Comparison of ENCODE assay signal across 12 cellular contexts in genomic region chrX:149531599-149531998, GRCh38. TPM values are rescaled to one million over a fixed set of nuclear protein-coding genes. Genes with fewer than 3 reads are reported as not detected.
DNase-seq lines count a peak whose midpoint lies in the region; ATAC-seq and TF ChIP-seq lines count a peak whose summit lies in the region.
"Had no signal": no experiment of that assay in that cellular context is flagged by ENCODE, and none has a peak within 500 bp of the region (broad histone marks: within the 10 kb centered on the region; RNA-seq: fewer than 3 reads in every experiment).

No MANE protein-coding gene starts in this region.

- H3K27ac ChIP-seq in OCI-LY3 (ENCODE audit: low read length), result peak overlapping the region; percentile 93
- H3K27ac ChIP-seq in effector memory CD4-positive, alpha-beta T cell (ENCODE audit: insufficient read depth, low read length, poor library complexity, severe bottlenecking), result no peak overlapping the region
- no peak overlapping the region for H3K27ac ChIP-seq in body of pancreas

- no peaks in the 10 kb centered on the region for H3K9me3 ChIP-seq in OCI-LY3 (ENCODE audit: insufficient read depth, low read length)
- H3K9me3 ChIP-seq in effector memory CD4-positive, alpha-beta T cell (ENCODE audit: control insufficient read depth, low read length), result no peaks in the 10 kb centered on the region
- no peaks in the 10 kb centered on the region for H3K9me3 ChIP-seq in body of pancreas

- H3K36me3 ChIP-seq in OCI-LY3 (replicated peaks; ENCODE audit: low read depth, low read length) (peaks cover 13% of the 10 kb centered on the region), body of pancreas (replicated peaks in 1 of 2; ENCODE audit: insufficient read depth in 1 of 2, low read depth in 2 of 2) (no peaks in the 10 kb centered on the region)
- H3K36me3 ChIP-seq in effector memory CD4-positive, alpha-beta T cell (ENCODE audit: control insufficient read depth, insufficient read depth, low read length), result no peaks in the 10 kb centered on the region

- no peak overlapping the region for H3K4me3 Mint-ChIP-seq in effector memory CD8-positive, alpha-beta T cell

- no peaks in the 10 kb centered on the region for H3K9me3 Mint-ChIP-seq in effector memory CD8-positive, alpha-beta T cell

- TF ChIP-seq CTCF in OCI-LY3 (IDR thresholded peaks at IDR 0.05; ENCODE audit: low read depth, low read length) (peak; percentile 11; the same call in 1 of the 2 replicates), body of pancreas (IDR thresholded peaks at IDR 0.05) (no peak)

- H3K9ac ChIP-seq in OCI-LY3 (ENCODE audit: low read length), result peak overlapping the region; percentile 59; the same call in 1 of the 2 replicates

- H3K4me1 ChIP-seq in OCI-LY3 (ENCODE audit: low read length) (peaks cover 35% of the 10 kb centered on the region), body of pancreas (no peaks in the 10 kb centered on the region)
- H3K4me1 ChIP-seq in effector memory CD4-positive, alpha-beta T cell (ENCODE audit: control insufficient read depth, insufficient read depth, low read length, poor library complexity, severe bottlenecking), result no peaks in the 10 kb centered on the region

- intact Hi-C loops in body of pancreas (cut with DNase I), result no loop called here

- no peaks in the 10 kb centered on the region for H3K79me2 ChIP-seq in OCI-LY3 (ENCODE audit: low read length)

- H4K20me1 ChIP-seq in OCI-LY3 (ENCODE audit: insufficient read depth, low read length), result no peaks in the 10 kb centered on the region

- peak overlapping the region in 1 of 2 donors; percentile 84 for H3K27ac Mint-ChIP-seq in effector memory CD8-positive, alpha-beta T cell

- H3K27me3 ChIP-seq in OCI-LY3 (ENCODE audit: low read depth, low read length) (no peaks in the 10 kb centered on the region), body of pancreas (no peaks in the 10 kb centered on the region)
- no peaks in the 10 kb centered on the region for H3K27me3 ChIP-seq in effector memory CD4-positive, alpha-beta T cell (replicated peaks; ENCODE audit: control insufficient read depth, insufficient read depth, low read length, poor library complexity, severe bottlenecking)

- no peak overlapping the region for H2AFZ ChIP-seq in OCI-LY3 (ENCODE audit: low read depth, low read length)

- peaks cover 4 to 7% of the 10 kb centered on the region in 2 donors for H3K4me1 Mint-ChIP-seq in effector memory CD8-positive, alpha-beta T cell (ENCODE audit: low read depth in 2 of 2)

- H3K4me3 ChIP-seq in OCI-LY3 (ENCODE audit: low read length) (peak overlapping the region; percentile 53), body of pancreas (no peak overlapping the region)
- H3K4me3 ChIP-seq in effector memory CD4-positive, alpha-beta T cell (ENCODE audit: insufficient read depth, low read depth, low read length, poor library complexity, severe bottlenecking), result no peak overlapping the region

- peaks cover 15% of the 10 kb centered on the region for H3K36me3 Mint-ChIP-seq in effector memory CD8-positive, alpha-beta T cell (ENCODE audit: insufficient read depth)

- ATAC-seq in GM18868 (IDR thresholded peaks at IDR 0.05; ENCODE audit: unreplicated experiment) (peak; percentile 76), HG02938 (IDR thresholded peaks at IDR 0.05; ENCODE audit: unreplicated experiment) (peak; percentile 66), body of pancreas (no peak)
- no peak for ATAC-seq in effector memory CD8-positive, alpha-beta T cell (replicated peaks)

- no peak for TF ChIP-seq POLR2A in body of pancreas (IDR thresholded peaks at IDR 0.05)

- 79 to 80% methylated on average over 2 of the region's 2 CpGs for WGBS in body of pancreas, 2 donors

- peak overlapping the region; percentile 85 for H3K4me2 ChIP-seq in OCI-LY3 (ENCODE audit: low read length)

- no peaks in the 10 kb centered on the region for H3K27me3 Mint-ChIP-seq in effector memory CD8-positive, alpha-beta T cell

- DNase-seq in AML-193 (lab: John Stamatoyannopoulos, UW), result peak; percentile 18 to 25
- DNase-seq in effector memory CD4-positive, alpha-beta T cell, result no peak
- DNase-seq in body of pancreas, result no peak
- DNase-seq in effector memory CD8-positive, alpha-beta T cell, result no peak
- DNase-seq in NCI-H524 (lab: John Stamatoyannopoulos, UW), result no peak
- DNase-seq: C1 segment of cervical spinal cord had no signal

RNA-seq across cellular contexts. Expression of gene EOLA1, which starts 9.2 kb away (rescaled TPM):
- 1 to 10 TPM; 7.8 to 8.2 TPM for total RNA-seq in body of pancreas

RNA-seq across cellular contexts. Expression of gene HSFX3, which starts 18.1 kb away (rescaled TPM):
- total RNA-seq in body of pancreas, result not detected
- total RNA-seq: LHCN-M2, pulmonary artery endothelial cell, RPMI7951 had no signal

RNA-seq across cellular contexts. Expression of gene IDS, which starts 26.5 kb away (rescaled TPM):
- 10 to 100 TPM; 39.7 to 49.4 TPM for total RNA-seq in body of pancreas

RNA-seq across cellular contexts. Expression of gene MAGEA9B, which starts 55.7 kb away (rescaled TPM):
- not detected for total RNA-seq in body of pancreas
- total RNA-seq: LHCN-M2, pulmonary artery endothelial cell, RPMI7951 had no signal

Comparison
In these comparisons a context has a peak if more than half of its experiments do, and no peak if none do; other contexts are left out.
1. DNase-seq: peak in AML-193 (2 of 2); none in effector memory CD4-positive, alpha-beta T cell (0 of 3), body of pancreas (0 of 4), effector memory CD8-positive, alpha-beta T cell (0 of 3) and NCI-H524 (0 of 2).
2. ATAC-seq: peak in GM18868 (single experiment) and HG02938 (single experiment); none in body of pancreas (single experiment) and effector memory CD8-positive, alpha-beta T cell (single experiment).